In genomic region chr15:50137330-50137761, GRCh38 we compare ENCODE assay signal across 1 cellular context.
TF ChIP-seq lines count a peak whose summit lies in the region.

No MANE protein-coding gene starts in this region.

TF ChIP-seq in K562, 482 proteins besides CTCF, POLR2A, EP300 and RAD21 (continued from another document and continues in another):
- TF ChIP-seq PREB (CRISPR knock-in tag; IDR thresholded peaks at IDR 0.05) (no peak), FOS (IDR thresholded peaks at IDR 0.05; ENCODE audit: extremely low read depth, insufficient read length) (peak; percentile 82), SOX6 (IDR thresholded peaks at IDR 0.05) (peak; percentile 52), TEAD4 (IDR thresholded peaks at IDR 0.05; ENCODE audit: low read length) (peak; percentile 51), TEAD4 (CRISPR knock-in tag; IDR thresholded peaks at IDR 0.05; ENCODE audit: borderline replicate concordance) (no peak), FIP1L1 (IDR thresholded peaks at IDR 0.05; ENCODE audit: low read depth, low read length, poor library complexity, severe bottlenecking) (no peak), ZNF174 (CRISPR knock-in tag; IDR thresholded peaks at IDR 0.05) (no peak), HMG20B (CRISPR knock-in tag; IDR thresholded peaks at IDR 0.05) (no peak), STAG1 (CRISPR knock-in tag; IDR thresholded peaks at IDR 0.05; ENCODE audit: borderline replicate concordance) (no peak), ETS2 (tag; IDR thresholded peaks at IDR 0.05; ENCODE audit: borderline replicate concordance, poor library complexity, severe bottlenecking) (no peak), ETV5 (CRISPR knock-in tag; IDR thresholded peaks at IDR 0.05; ENCODE audit: low read depth) (no peak), SMARCA4 (IDR thresholded peaks at IDR 0.05) (peak; percentile 91), TEAD1 (CRISPR knock-in tag; IDR thresholded peaks at IDR 0.05) (0 out of 4 replicates have a peak, but pooled peaks of 1 of the 2 experiments have one; percentile 49), EGR1 (conservative IDR thresholded peaks at IDR 0.05) (no peak), C11orf30 (IDR thresholded peaks at IDR 0.05; ENCODE audit: low read depth) (no peak), XRCC4 (IDR thresholded peaks at IDR 0.05; ENCODE audit: extremely low read depth, insufficient read depth, insufficient read length) (no peak), ATF1 (CRISPR knock-in tag; IDR thresholded peaks at IDR 0.05) (no peak), ATF1 (tag; IDR thresholded peaks at IDR 0.05) (peak; percentile 90), ZBED1 (IDR thresholded peaks at IDR 0.05) (no peak), ARID1B (IDR thresholded peaks at IDR 0.05) (peak; percentile 86), RBM14 (IDR thresholded peaks at IDR 0.05; ENCODE audit: borderline replicate concordance, insufficient read depth, low read depth, low read length) (no peak), ARID3B (CRISPR knock-in tag; IDR thresholded peaks at IDR 0.05; ENCODE audit: borderline replicate concordance) (no peak), TAL1 (IDR thresholded peaks at IDR 0.05) (no peak), ZC3H11A (IDR thresholded peaks at IDR 0.05; ENCODE audit: low read depth, low read length) (no peak), NEUROD1 (IDR thresholded peaks at IDR 0.05; ENCODE audit: borderline replicate concordance, low read depth, low read length, partially characterized antibody) (peak; percentile 38), ATF7 (IDR thresholded peaks at IDR 0.05) (peak; percentile 87), ZNF318 (IDR thresholded peaks at IDR 0.05; ENCODE audit: borderline replicate concordance in 1 of 2, low read depth in 1 of 2) (peak in 1 of 2 experiments; percentile 83; a peak in 2 of 4 replicates), PTBP1 (IDR thresholded peaks at IDR 0.05; ENCODE audit: low read depth, low read length) (no peak), BHLHE40 (IDR thresholded peaks at IDR 0.05; ENCODE audit: low read length) (0 out of 2 replicates have a peak, but pooled peaks have one; percentile 24), RUNX1 (IDR thresholded peaks at IDR 0.05; ENCODE audit: low read depth) (no peak), ZNF24 (IDR thresholded peaks at IDR 0.05) (0 out of 2 replicates have a peak, but pooled peaks have one; percentile 10), CTCFL (IDR thresholded peaks at IDR 0.05; ENCODE audit: borderline replicate concordance, insufficient read depth, low read depth, low read length, poor library complexity, severe bottlenecking) (no peak), MAFG (tag; conservative IDR thresholded peaks at IDR 0.05) (peak; percentile 39; the same call in 1 of the 2 replicates), CREB1 (IDR thresholded peaks at IDR 0.05) (peak; percentile 80), CREB1 (CRISPR knock-in tag; IDR thresholded peaks at IDR 0.05) (peak; percentile 78), SMARCC2 (IDR thresholded peaks at IDR 0.05; ENCODE audit: low read depth) (peak; percentile 80; the same call in 1 of the 2 replicates), ZNF277 (CRISPR knock-in tag; IDR thresholded peaks at IDR 0.05; ENCODE audit: borderline replicate concordance) (no peak), GATA2 (CRISPR knock-in tag; IDR thresholded peaks at IDR 0.05) (peak; percentile 57; the same call in 1 of the 2 replicates), NCOR1 (IDR thresholded peaks at IDR 0.05) (0 out of 2 replicates have a peak, but pooled peaks have one; percentile 26), SMARCE1 (IDR thresholded peaks at IDR 0.05) (peak; percentile 93), ELF2 (CRISPR knock-in tag; IDR thresholded peaks at IDR 0.05) (no peak), USF2 (CRISPR knock-in tag; IDR thresholded peaks at IDR 0.05) (no peak), EHMT2 (IDR thresholded peaks at IDR 0.05) (peak; percentile 59; the same call in 1 of the 2 replicates), HOXB6 (CRISPR knock-in tag; IDR thresholded peaks at IDR 0.05; ENCODE audit: borderline replicate concordance) (no peak), MIER1 (IDR thresholded peaks at IDR 0.05; ENCODE audit: low read depth) (no peak), MEIS2 (IDR thresholded peaks at IDR 0.05; ENCODE audit: partially characterized antibody) (peak; percentile 100), HDAC8 (tag; IDR thresholded peaks at IDR 0.05) (no peak), NUFIP1 (IDR thresholded peaks at IDR 0.05; ENCODE audit: partially characterized antibody) (no peak), ZNF644 (tag; IDR thresholded peaks at IDR 0.05; ENCODE audit: low read depth) (no peak), EWSR1 (IDR thresholded peaks at IDR 0.05; ENCODE audit: borderline replicate concordance, low read depth, partially characterized antibody) (no peak), NFE2L1 (tag; IDR thresholded peaks at IDR 0.05; ENCODE audit: borderline replicate concordance, low read depth) (no peak), KAT2B (IDR thresholded peaks at IDR 0.05; ENCODE audit: low read depth, low read length) (no peak), HDAC2 (IDR thresholded peaks at IDR 0.05) (0 out of 2 replicates have a peak, but pooled peaks have one; percentile 56), DPF2 (IDR thresholded peaks at IDR 0.05) (peak; percentile 89), HDAC1 (IDR thresholded peaks at IDR 0.05) (0 out of 4 replicates have a peak, but pooled peaks of 1 of the 2 experiments have one; percentile 46), MTA1 (IDR thresholded peaks at IDR 0.05; ENCODE audit: borderline replicate concordance) (0 out of 2 replicates have a peak, but pooled peaks have one; percentile 62), VEZF1 (CRISPR knock-in tag; IDR thresholded peaks at IDR 0.05) (no peak; the same call in 1 of the 2 replicates)
